Comparison of ENCODE assay signal across 26 cellular contexts in genomic region chr18:8635087-8635486, GRCh38. TPM values are rescaled to one million over a fixed set of nuclear protein-coding genes. Genes with fewer than 3 reads are reported as not detected.
DNase-seq lines count a peak whose midpoint lies in the region; ATAC-seq and TF ChIP-seq lines count a peak whose summit lies in the region.
"Had no signal": no experiment of that assay in that cellular context is flagged by ENCODE, and none has a peak within 500 bp of the region (broad histone marks: within the 10 kb centered on the region; RNA-seq: fewer than 3 reads in every experiment).

No MANE protein-coding gene starts in this region.

- peak overlapping the region; percentile 68; the same call in 1 of the 2 replicates for H3K27ac Mint-ChIP-seq in GM23338
- peak overlapping the region; percentile 60 for H3K27ac Mint-ChIP-seq in T-helper 17 cell
- peak overlapping the region; percentile 86 for H3K27ac Mint-ChIP-seq in chondrocyte (ENCODE audit: unreplicated experiment)
- H3K27ac Mint-ChIP-seq: activated naive CD4-positive, alpha-beta T cell treated with anti-CD3 and anti-CD28 coated beads for 36 hours; CD4-positive, alpha-beta T cell had no signal

- H3K4me1 ChIP-seq in GM23338 (ENCODE audit: insufficient read depth): peaks cover 26% of the 10 kb centered on the region
- no peaks in the 10 kb centered on the region for H3K4me1 ChIP-seq in osteoblast (ENCODE audit: insufficient read depth, low read length)
- H3K4me1 ChIP-seq in upper lobe of right lung: no peaks in the 10 kb centered on the region
- H3K4me1 ChIP-seq: lower lobe of right lung had no signal

- no peaks in the 10 kb centered on the region for H3K27me3 ChIP-seq in GM23338 (ENCODE audit: insufficient read depth)
- no peaks in the 10 kb centered on the region for H3K27me3 ChIP-seq in osteoblast (ENCODE audit: insufficient read depth, low read length)
- no peaks in the 10 kb centered on the region for H3K27me3 ChIP-seq in upper lobe of right lung
- H3K27me3 ChIP-seq: gastrocnemius medialis, stomach had no signal

- H3K36me3 ChIP-seq in GM23338 (ENCODE audit: insufficient read depth): peaks cover 46% of the 10 kb centered on the region
- H3K36me3 ChIP-seq in osteoblast (ENCODE audit: insufficient read depth, low read length): peaks cover 52% of the 10 kb centered on the region
- peaks cover 81% of the 10 kb centered on the region for H3K36me3 ChIP-seq in upper lobe of right lung

- H3K27me3 Mint-ChIP-seq in GM23338 (ENCODE audit: insufficient read depth, low read depth, poor library complexity) (peaks cover 1% of the 10 kb centered on the region), T-helper 17 cell (no peaks in the 10 kb centered on the region), chondrocyte (ENCODE audit: low read depth) (no peaks in the 10 kb centered on the region)
- H3K27me3 Mint-ChIP-seq: CD4-positive, alpha-beta T cell had no signal

- H3F3A ChIP-seq in GM23338 (replicated peaks; ENCODE audit: low read depth): 0 out of 2 replicates have a peak, but pooled peaks cover 3% of the 10 kb centered on the region

- H3K9me3 ChIP-seq in T-helper 17 cell (ENCODE audit: control insufficient read depth, low read length, poor library complexity, severe bottlenecking) (no peaks in the 10 kb centered on the region), osteoblast (ENCODE audit: low read depth, low read length) (no peaks in the 10 kb centered on the region), upper lobe of right lung (no peaks in the 10 kb centered on the region)
- H3K9me3 ChIP-seq: gastrocnemius medialis, lower lobe of right lung, stomach had no signal

- H3K4me2 ChIP-seq in GM23338: no peak overlapping the region
- no peak overlapping the region for H3K4me2 ChIP-seq in osteoblast (ENCODE audit: insufficient read depth, low read length)

- H2AFZ ChIP-seq in GM23338: no peak overlapping the region
- H2AFZ ChIP-seq in osteoblast (ENCODE audit: low read length): no peak overlapping the region

- peaks cover 48% of the 10 kb centered on the region for H3K79me2 ChIP-seq in GM23338 (replicated peaks; ENCODE audit: insufficient read depth)
- peaks cover 20% of the 10 kb centered on the region for H3K79me2 ChIP-seq in osteoblast (ENCODE audit: insufficient read depth, low read length)

- DNase-seq in GM23338 (ENCODE audit: low spot score) (no peak), T-helper 17 cell (no peak), chondrocyte (ENCODE audit: low spot score) (no peak), osteoblast (ENCODE audit: insufficient read length, low spot score, missing footprints) (peak; percentile 75), upper lobe of right lung (no peak), NCI-H510A treated with DMSO at 0.1 percent for 48 hours (lab: John Stamatoyannopoulos, UW) (no peak)
- DNase-seq: activated CD8-positive, alpha-beta memory T cell treated with anti-CD3 and anti-CD28 coated beads for 24 hours; activated naive CD4-positive, alpha-beta T cell treated with anti-CD3 and anti-CD28 coated beads for 36 hours; activated T-cell treated with anti-CD3 and anti-CD28 coated beads, Interleukin-2, amount 50 U/mL, for 48 hours; aorta; CD4-positive, alpha-beta T cell; DMS153; effector CD4-positive, alpha-beta T cell; erythroblast; gastrocnemius medialis; GOT3; lower lobe of right lung; NCI-H2029 treated with DMSO at 0.1 percent for 48 hours; NCI-H226; NCI-H774; RPMI8226; stimulated activated CD8-positive, alpha-beta memory T cell treated with anti-CD3 and anti-CD28 coated beads, Interleukin-4, amount 100 ng/mL, for 48 hours; stomach; T-helper 1 cell; trophoblast cell had no signal

- no peak for TF ChIP-seq CTCF in GM23338 (conservative IDR thresholded peaks at IDR 0.05; ENCODE audit: low read depth in 2 of 2)
- TF ChIP-seq CTCF in chondrocyte (IDR thresholded peaks at IDR 0.05): no peak
- TF ChIP-seq CTCF in osteoblast (IDR thresholded peaks at IDR 0.05; ENCODE audit: extremely low read depth, low read depth, low read length): no peak
- no peak for TF ChIP-seq CTCF in upper lobe of right lung (IDR thresholded peaks at IDR 0.05)

- H3K36me3 Mint-ChIP-seq in GM23338 (ENCODE audit: low read depth) (peaks cover 97% of the 10 kb centered on the region), T-helper 17 cell (ENCODE audit: low read depth) (peaks cover 2% of the 10 kb centered on the region), chondrocyte (ENCODE audit: low read depth) (peaks cover 37% of the 10 kb centered on the region)

- H3K4me1 Mint-ChIP-seq in GM23338 (peaks cover 43% of the 10 kb centered on the region), T-helper 17 cell (peaks cover 2% of the 10 kb centered on the region), chondrocyte (ENCODE audit: low read depth) (peaks cover 8% of the 10 kb centered on the region)

- H4K20me1 ChIP-seq in GM23338 (replicated peaks; ENCODE audit: insufficient read depth) (peaks cover 2% of the 10 kb centered on the region; the same call in 1 of the 2 replicates), osteoblast (ENCODE audit: insufficient read depth, low read length) (peaks cover 3% of the 10 kb centered on the region)

- H3K9me3 Mint-ChIP-seq in GM23338 (no peaks in the 10 kb centered on the region), chondrocyte (ENCODE audit: low read depth) (no peaks in the 10 kb centered on the region)
- H3K9me3 Mint-ChIP-seq: activated naive CD4-positive, alpha-beta T cell treated with anti-CD3 and anti-CD28 coated beads for 36 hours; CD4-positive, alpha-beta T cell had no signal

- ATAC-seq in GM23338: no peak
- ATAC-seq in T-helper 17 cell: no peak
- ATAC-seq in HG03469 (IDR thresholded peaks at IDR 0.05; ENCODE audit: unreplicated experiment): no peak
- ATAC-seq in upper lobe of right lung: no peak
- ATAC-seq: gastrocnemius medialis, lower lobe of right lung had no signal

- H3K4me3 ChIP-seq in GM23338 (no peak overlapping the region), osteoblast (ENCODE audit: insufficient read depth, low read length) (no peak overlapping the region), upper lobe of right lung (no peak overlapping the region)
- H3K4me3 ChIP-seq: gastrocnemius medialis, lower lobe of right lung, stomach had no signal

- peak overlapping the region; percentile 72; the same call in 1 of the 2 replicates for H3K27ac ChIP-seq in GM23338 (ENCODE audit: low read depth)
- no peak overlapping the region for H3K27ac ChIP-seq in osteoblast (ENCODE audit: low read depth, low read length)
- no peak overlapping the region for H3K27ac ChIP-seq in upper lobe of right lung
- H3K27ac ChIP-seq: gastrocnemius medialis, lower lobe of right lung, stomach had no signal

- intact Hi-C loops in upper lobe of right lung (cut with DNase I): no loop called here

- no peak overlapping the region for H3K4me3 Mint-ChIP-seq in GM23338
- H3K4me3 Mint-ChIP-seq in T-helper 17 cell: no peak overlapping the region
- no peak overlapping the region for H3K4me3 Mint-ChIP-seq in chondrocyte (ENCODE audit: unreplicated experiment)
- H3K4me3 Mint-ChIP-seq: activated naive CD4-positive, alpha-beta T cell treated with anti-CD3 and anti-CD28 coated beads for 36 hours; CD4-positive, alpha-beta T cell had no signal

- H3K9me2 ChIP-seq in GM23338 (ENCODE audit: insufficient read depth): no peaks in the 10 kb centered on the region

RNA-seq across cellular contexts. Expression of gene RAB12, which starts 25.9 kb away (rescaled TPM):
- total RNA-seq in GM23338 (2014; rRNA removed; shearing (Covaris generic)): 80.4 and 92.3 TPM in 2 replicates
- polyA plus RNA-seq in GM23338 (2016; fragmentation: Nextera tagmentation; extraction: Ambion mirVana): 16.7 and 20.7 TPM in 2 replicates
- 10 to 100 TPM; 15.8 to 16.5 TPM for total RNA-seq in T-helper 17 cell
- total RNA-seq in chondrocyte: 40.9 to 44.6 TPM (median 41.3 TPM) in 3 replicates
- total RNA-seq in osteoblast: 49.2 and 51.6 TPM in 2 replicates
- total RNA-seq in upper lobe of right lung: 48.6 TPM
